ENCODE assay signal across 8 cellular contexts in genomic region chr22:45435544-45436139, GRCh38. TPM values are rescaled to one million over a fixed set of nuclear protein-coding genes. Genes with fewer than 3 reads are reported as not detected.
DNase-seq lines count a peak whose midpoint lies in the region; ATAC-seq and TF ChIP-seq lines count a peak whose summit lies in the region.

No MANE protein-coding gene starts in this region.

- peaks cover 22% of the 10 kb centered on the region for H3K27me3 Mint-ChIP-seq in GM23338 (ENCODE audit: insufficient read depth, low read depth, poor library complexity)
- H3K27me3 Mint-ChIP-seq in activated CD4-positive, alpha-beta T cell treated with anti-CD3 and anti-CD28 coated beads, Interleukin-2, amount 10 ng/mL, durations not matched to agents 24 days and 14 days = no peaks in the 10 kb centered on the region
- peaks cover 11% of the 10 kb centered on the region for H3K27me3 Mint-ChIP-seq in dendritic cell treated with granulocyte-macrophage colony-stimulating factor and Interleukin-4, amounts not matched to agents 40 ng/mL and 50 ng/mL, for 4 days

- H3K4me1 Mint-ChIP-seq in GM23338 = peaks cover 11% of the 10 kb centered on the region
- peaks cover 10% of the 10 kb centered on the region for H3K4me1 Mint-ChIP-seq in activated CD4-positive, alpha-beta T cell treated with anti-CD3 and anti-CD28 coated beads, Interleukin-2, amount 10 ng/mL, durations not matched to agents 24 days and 14 days
- H3K4me1 Mint-ChIP-seq in dendritic cell treated with granulocyte-macrophage colony-stimulating factor and Interleukin-4, amounts not matched to agents 40 ng/mL and 50 ng/mL, for 4 days (ENCODE audit: low read depth) = peaks cover 41% of the 10 kb centered on the region

- H3K79me2 ChIP-seq in GM23338 (replicated peaks; ENCODE audit: insufficient read depth) = no peaks in the 10 kb centered on the region

- H3K9me3 ChIP-seq in left lung = no peaks in the 10 kb centered on the region

- H2AFZ ChIP-seq in GM23338 = peak overlapping the region; percentile 80

- intact Hi-C loops in activated CD4-positive, alpha-beta T cell treated with anti-CD3 and anti-CD28 coated beads, Interleukin-2, amount 10 ng/mL, durations not matched to agents 24 days and 14 days (cut with micrococcal nuclease) = loop anchor here (1.0 kb wide), 1 partner anchor 166 kb away; no protein-coding TSS in a partner anchor
- intact Hi-C loops in dendritic cell treated with granulocyte-macrophage colony-stimulating factor and Interleukin-4, amounts not matched to agents 40 ng/mL and 50 ng/mL, for 4 days (cut with micrococcal nuclease) = loop anchor here (1.0 to 10.0 kb wide), 3 partner anchors 22 to 167 kb away; partner anchors contain the start of genes RIBC2 and SMC1B
- intact Hi-C loops in left lung (cut with DNase I) = no loop called here

- peaks cover 11% of the 10 kb centered on the region; the same call in 2 of the 3 replicates for H3K9me3 Mint-ChIP-seq in GM23338
- H3K9me3 Mint-ChIP-seq in activated CD4-positive, alpha-beta T cell treated with anti-CD3 and anti-CD28 coated beads, Interleukin-2, amount 10 ng/mL, durations not matched to agents 24 days and 14 days = no peaks in the 10 kb centered on the region
- no peaks in the 10 kb centered on the region for H3K9me3 Mint-ChIP-seq in dendritic cell treated with granulocyte-macrophage colony-stimulating factor and Interleukin-4, amounts not matched to agents 40 ng/mL and 50 ng/mL, for 4 days

- no peak overlapping the region for H3K27ac ChIP-seq in GM23338 (ENCODE audit: low read depth)
- H3K27ac ChIP-seq in left lung = peak overlapping the region; percentile 34 to 64

- H3K4me2 ChIP-seq in GM23338 = 0 out of 2 replicates have a peak overlapping the region, but pooled peaks have one; percentile 29

- no peak overlapping the region for H3K4me3 Mint-ChIP-seq in GM23338
- no peak overlapping the region for H3K4me3 Mint-ChIP-seq in activated CD4-positive, alpha-beta T cell treated with anti-CD3 and anti-CD28 coated beads, Interleukin-2, amount 10 ng/mL, durations not matched to agents 24 days and 14 days
- no peak overlapping the region for H3K4me3 Mint-ChIP-seq in dendritic cell treated with granulocyte-macrophage colony-stimulating factor and Interleukin-4, amounts not matched to agents 40 ng/mL and 50 ng/mL, for 4 days

- H3K9me2 ChIP-seq in GM23338 (ENCODE audit: insufficient read depth) = no peaks in the 10 kb centered on the region

- H3K27ac Mint-ChIP-seq in GM23338 = 0 out of 2 replicates have a peak overlapping the region, but pooled peaks have one; percentile 2
- H3K27ac Mint-ChIP-seq in activated CD4-positive, alpha-beta T cell treated with anti-CD3 and anti-CD28 coated beads, Interleukin-2, amount 10 ng/mL, durations not matched to agents 24 days and 14 days = peak overlapping the region; percentile 37
- peak overlapping the region; percentile 47 for H3K27ac Mint-ChIP-seq in dendritic cell treated with granulocyte-macrophage colony-stimulating factor and Interleukin-4, amounts not matched to agents 40 ng/mL and 50 ng/mL, for 4 days

- H3K27me3 ChIP-seq in GM23338 (ENCODE audit: insufficient read depth) = no peaks in the 10 kb centered on the region
- peaks cover 0 to 7% of the 10 kb centered on the region in 2 donors for H3K27me3 ChIP-seq in left lung

- peaks cover 4% of the 10 kb centered on the region; the same call in 1 of the 2 replicates for H3F3A ChIP-seq in GM23338 (replicated peaks; ENCODE audit: low read depth)

- H3K4me3 ChIP-seq in GM23338 (no peak overlapping the region), left lung (no peak overlapping the region)

- no peaks in the 10 kb centered on the region for H4K20me1 ChIP-seq in GM23338 (replicated peaks; ENCODE audit: insufficient read depth)

- peak; percentile 92 to 97 for TF ChIP-seq CTCF in GM23338 (conservative IDR thresholded peaks at IDR 0.05; ENCODE audit: low read depth in 2 of 2)
- peak; percentile 86 to 99 for TF ChIP-seq CTCF in left lung (IDR thresholded peaks at IDR 0.05)

- no peaks in the 10 kb centered on the region for H3K36me3 ChIP-seq in GM23338 (ENCODE audit: insufficient read depth)
- no peaks in the 10 kb centered on the region for H3K36me3 ChIP-seq in left lung

- H3K36me3 Mint-ChIP-seq in GM23338 (ENCODE audit: low read depth) = peaks cover 8% of the 10 kb centered on the region; the same call in 2 of the 3 replicates
- no peaks in the 10 kb centered on the region for H3K36me3 Mint-ChIP-seq in activated CD4-positive, alpha-beta T cell treated with anti-CD3 and anti-CD28 coated beads, Interleukin-2, amount 10 ng/mL, durations not matched to agents 24 days and 14 days (ENCODE audit: low read depth)
- no peaks in the 10 kb centered on the region for H3K36me3 Mint-ChIP-seq in dendritic cell treated with granulocyte-macrophage colony-stimulating factor and Interleukin-4, amounts not matched to agents 40 ng/mL and 50 ng/mL, for 4 days (ENCODE audit: low read depth)

- DNase-seq in AG08396 (ENCODE audit: low spot score) = peak; percentile 88
- peak; percentile 93 for DNase-seq in GM23338 (ENCODE audit: low spot score)
- peak; percentile 69 for DNase-seq in NCI-H510A treated with DMSO at 0.1 percent for 48 hours (lab: John Stamatoyannopoulos, UW)
- peak; percentile 94 for DNase-seq in activated CD4-positive, alpha-beta T cell treated with anti-CD3 and anti-CD28 coated beads, Interleukin-2, amount 10 ng/mL, durations not matched to agents 24 days and 14 days
- peak; percentile 88 to 92 for DNase-seq in left lung
- peak; percentile 73 to 80 for DNase-seq in stimulated activated CD4-positive, alpha-beta T cell treated with anti-CD3 and anti-CD28 coated beads, Interleukin-1b, Interleukin-23, amount 100 ng/mL, for 4 hours (ENCODE audit: low read depth in 2 of 2)

- ATAC-seq in GM23338 (peak; percentile 93), left lung (peak; percentile 94), GM19452 (IDR thresholded peaks at IDR 0.05; ENCODE audit: unreplicated experiment) (no peak)

- H3K4me1 ChIP-seq in GM23338 (ENCODE audit: insufficient read depth) (no peaks in the 10 kb centered on the region), left lung (peaks cover 3 to 13% of the 10 kb centered on the region in 2 donors)

TF ChIP-seq in GM23338, 12 proteins besides CTCF, POLR2A, EP300 and RAD21 (continues in another document):
- TF ChIP-seq JUNB (IDR thresholded peaks at IDR 0.05; ENCODE audit: unreplicated experiment) (no peak), ZNF114 (CRISPR knock-in tag; IDR thresholded peaks at IDR 0.05) (no peak), EZH2phosphoT487 (IDR thresholded peaks at IDR 0.05; ENCODE audit: unreplicated experiment) (no peak), EZH2 (IDR thresholded peaks at IDR 0.05; ENCODE audit: low read depth, unreplicated experiment) (no peak), STAT1 (IDR thresholded peaks at IDR 0.05; ENCODE audit: unreplicated experiment) (no peak), POLR2AphosphoS5 (IDR thresholded peaks at IDR 0.05; ENCODE audit: low read depth) (no peak), NANOG (IDR thresholded peaks at IDR 0.05; ENCODE audit: borderline replicate concordance) (no peak), CREB1 (CRISPR knock-in tag; IDR thresholded peaks at IDR 0.05; ENCODE audit: low read depth) (no peak), ZNF331 (CRISPR knock-in tag; IDR thresholded peaks at IDR 0.05; ENCODE audit: low read depth) (no peak)
- TF ChIP-seq, protein P1, sequence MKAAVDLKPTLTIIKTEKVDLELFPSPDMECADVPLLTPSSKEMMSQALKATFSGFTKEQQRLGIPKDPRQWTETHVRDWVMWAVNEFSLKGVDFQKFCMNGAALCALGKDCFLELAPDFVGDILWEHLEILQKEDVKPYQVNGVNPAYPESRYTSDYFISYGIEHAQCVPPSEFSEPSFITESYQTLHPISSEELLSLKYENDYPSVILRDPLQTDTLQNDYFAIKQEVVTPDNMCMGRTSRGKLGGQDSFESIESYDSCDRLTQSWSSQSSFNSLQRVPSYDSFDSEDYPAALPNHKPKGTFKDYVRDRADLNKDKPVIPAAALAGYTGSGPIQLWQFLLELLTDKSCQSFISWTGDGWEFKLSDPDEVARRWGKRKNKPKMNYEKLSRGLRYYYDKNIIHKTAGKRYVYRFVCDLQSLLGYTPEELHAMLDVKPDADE (IDR thresholded peaks at IDR 0.05) = no peak
- TF ChIP-seq, protein P2, sequence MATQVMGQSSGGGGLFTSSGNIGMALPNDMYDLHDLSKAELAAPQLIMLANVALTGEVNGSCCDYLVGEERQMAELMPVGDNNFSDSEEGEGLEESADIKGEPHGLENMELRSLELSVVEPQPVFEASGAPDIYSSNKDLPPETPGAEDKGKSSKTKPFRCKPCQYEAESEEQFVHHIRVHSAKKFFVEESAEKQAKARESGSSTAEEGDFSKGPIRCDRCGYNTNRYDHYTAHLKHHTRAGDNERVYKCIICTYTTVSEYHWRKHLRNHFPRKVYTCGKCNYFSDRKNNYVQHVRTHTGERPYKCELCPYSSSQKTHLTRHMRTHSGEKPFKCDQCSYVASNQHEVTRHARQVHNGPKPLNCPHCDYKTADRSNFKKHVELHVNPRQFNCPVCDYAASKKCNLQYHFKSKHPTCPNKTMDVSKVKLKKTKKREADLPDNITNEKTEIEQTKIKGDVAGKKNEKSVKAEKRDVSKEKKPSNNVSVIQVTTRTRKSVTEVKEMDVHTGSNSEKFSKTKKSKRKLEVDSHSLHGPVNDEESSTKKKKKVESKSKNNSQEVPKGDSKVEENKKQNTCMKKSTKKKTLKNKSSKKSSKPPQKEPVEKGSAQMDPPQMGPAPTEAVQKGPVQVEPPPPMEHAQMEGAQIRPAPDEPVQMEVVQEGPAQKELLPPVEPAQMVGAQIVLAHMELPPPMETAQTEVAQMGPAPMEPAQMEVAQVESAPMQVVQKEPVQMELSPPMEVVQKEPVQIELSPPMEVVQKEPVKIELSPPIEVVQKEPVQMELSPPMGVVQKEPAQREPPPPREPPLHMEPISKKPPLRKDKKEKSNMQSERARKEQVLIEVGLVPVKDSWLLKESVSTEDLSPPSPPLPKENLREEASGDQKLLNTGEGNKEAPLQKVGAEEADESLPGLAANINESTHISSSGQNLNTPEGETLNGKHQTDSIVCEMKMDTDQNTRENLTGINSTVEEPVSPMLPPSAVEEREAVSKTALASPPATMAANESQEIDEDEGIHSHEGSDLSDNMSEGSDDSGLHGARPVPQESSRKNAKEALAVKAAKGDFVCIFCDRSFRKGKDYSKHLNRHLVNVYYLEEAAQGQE (IDR thresholded peaks at IDR 0.05; ENCODE audit: unreplicated experiment) = no peak

RNA-seq across cellular contexts. Expression of gene RIBC2, which starts 22.1 kb away (rescaled TPM):
- total RNA-seq in GM23338 (2014; rRNA removed; shearing (Covaris generic)) = 2.2 TPM in 2 replicates
- polyA plus RNA-seq in GM23338 (2016; fragmentation: Nextera tagmentation; extraction: Ambion mirVana) = 1.8 and 2.8 TPM in 2 replicates
- total RNA-seq in activated CD4-positive, alpha-beta T cell treated with anti-CD3 and anti-CD28 coated beads, Interleukin-2, amount 10 ng/mL, durations not matched to agents 24 days and 14 days = 12.4 and 13.5 TPM in 2 replicates
- 1 to 10 TPM; 4.3 to 4.5 TPM for total RNA-seq in left lung

RNA-seq across cellular contexts. Expression of gene SMC1B, which starts 22.2 kb away (rescaled TPM):
- total RNA-seq in GM23338 (2014; rRNA removed; shearing (Covaris generic)) = not detected in 2 replicates
- 0.10 and 0.16 TPM in 2 replicates for polyA plus RNA-seq in GM23338 (2016; fragmentation: Nextera tagmentation; extraction: Ambion mirVana)
- 0.56 and 0.59 TPM in 2 replicates for total RNA-seq in activated CD4-positive, alpha-beta T cell treated with anti-CD3 and anti-CD28 coated beads, Interleukin-2, amount 10 ng/mL, durations not matched to agents 24 days and 14 days
- under 1 TPM; 0.10 to 0.15 TPM for total RNA-seq in left lung

Comparison
In these comparisons a context has a peak if more than half of its experiments do, and no peak if none do; other contexts are left out.
1. intact Hi-C loops: an anchor here in activated CD4-positive, alpha-beta T cell treated with anti-CD3 and anti-CD28 coated beads, Interleukin-2, amount 10 ng/mL, durations not matched to agents 24 days and 14 days (1.0 kb wide) and dendritic cell treated with granulocyte-macrophage colony-stimulating factor and Interleukin-4, amounts not matched to agents 40 ng/mL and 50 ng/mL, for 4 days (1.0 to 10.0 kb wide); none called in left lung.